13 cellular contexts compared by ENCODE assay signal in the genomic region with DNA sequence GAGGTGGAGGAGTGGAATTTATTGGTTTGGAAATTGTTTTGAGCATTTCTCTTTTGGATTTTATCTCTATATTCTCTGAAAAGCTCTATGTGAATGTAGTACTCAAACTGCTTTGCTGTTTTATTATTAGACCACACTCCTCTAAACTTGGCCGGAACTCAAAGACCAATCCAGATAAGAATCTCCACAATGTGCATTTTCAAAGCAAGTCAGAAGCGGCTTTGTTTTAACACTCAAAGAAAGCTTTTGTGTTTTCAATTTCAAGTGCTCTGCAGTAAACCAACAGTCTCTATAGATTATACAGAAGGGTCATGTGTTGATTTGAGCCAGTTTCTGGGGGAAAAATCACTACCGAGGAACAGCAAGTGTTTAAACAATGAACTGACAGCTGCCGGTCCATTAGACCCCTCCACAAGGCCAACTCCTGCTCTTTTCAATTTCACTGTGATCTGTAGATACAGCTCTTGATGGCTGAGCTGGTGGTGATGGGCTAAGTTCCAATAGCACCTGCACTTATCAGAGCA.
DNase-seq lines count a peak whose midpoint lies in the region; ATAC-seq lines count a peak whose summit lies in the region.
"Had no signal": no experiment of that assay in that cellular context is flagged by ENCODE, and none has a peak within 500 bp of the region (broad histone marks: within the 10 kb centered on the region; RNA-seq: fewer than 3 reads in every experiment).

No MANE protein-coding gene starts in this region.

- DNase-seq in A172 (ENCODE audit: low spot score) (peak; percentile 11), KBM-7 (peak; percentile 43), OCI-M1 (lab: John Stamatoyannopoulos, UW) (peak; percentile 1), iris pigment epithelial cell (ENCODE audit: low read depth) (peak; percentile 3), NCI-H187 treated with DMSO at 0.1 percent for 48 hours (lab: John Stamatoyannopoulos, UW) (no peak), GM19240 (ENCODE audit: insufficient read length, low spot score) (no peak)
- DNase-seq in activated naive CD4-positive, alpha-beta T cell treated with Interleukin-2 at 50 U/mL for 16 hours = no peak
- DNase-seq: activated naive CD4-positive, alpha-beta T cell treated with anti-CD3 and anti-CD28 coated beads for 36 hours; Karpas-422; NCI-H446; posterior cingulate gyrus; stimulated activated CD8-positive, alpha-beta memory T cell treated with anti-CD3 and anti-CD28 coated beads, Interleukin-4, amount 100 ng/mL, for 48 hours had no signal

- no peak for ATAC-seq in GM21529 (IDR thresholded peaks at IDR 0.05; ENCODE audit: unreplicated experiment)

- in situ Hi-C loops in KBM-7 (cut with MboI; ENCODE audit: low pct_unique_long_range_greater_than_20kb, low sequenced_read_pairs) = no loop called here

Comparison
In these comparisons a context has a peak if more than half of its experiments do, and no peak if none do; other contexts are left out.
1. DNase-seq: peak in A172 (single experiment), KBM-7 (single experiment), OCI-M1 (single experiment) and iris pigment epithelial cell (single experiment); none in activated naive CD4-positive, alpha-beta T cell treated with Interleukin-2 at 50 U/mL for 16 hours (single experiment), NCI-H187 treated with DMSO at 0.1 percent for 48 hours (single experiment) and GM19240 (single experiment).